ENCODE assay signal across 18 cellular contexts in the genomic region with DNA sequence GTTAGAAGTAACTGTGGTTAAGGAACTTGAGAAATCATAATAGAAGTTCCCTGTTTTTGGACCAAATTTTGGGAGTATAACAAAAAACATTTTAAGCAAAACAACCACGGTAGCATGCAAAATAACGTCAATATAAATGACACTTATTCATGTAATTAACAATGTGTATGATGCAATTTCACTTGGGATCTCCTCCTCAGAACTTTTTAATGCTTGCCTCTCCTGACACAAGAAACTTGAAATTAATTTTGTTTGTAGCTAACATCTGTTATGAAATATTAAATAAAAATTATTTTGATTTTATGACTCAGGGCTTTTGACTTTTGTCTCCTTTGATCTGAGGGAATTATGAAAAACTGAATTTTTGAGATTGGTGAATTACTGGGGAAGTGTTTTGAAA.
"Had no signal": no experiment of that assay in that cellular context is flagged by ENCODE, and none has a peak within 500 bp of the region (broad histone marks: within the 10 kb centered on the region; RNA-seq: fewer than 3 reads in every experiment).

No MANE protein-coding gene starts in this region.

- H2AFZ ChIP-seq: neural progenitor cell had no signal

- H3K36me3 ChIP-seq: neural progenitor cell, ovary, sigmoid colon, stomach, thyroid gland, vagina had no signal

- H3K9me3 ChIP-seq: ovary, psoas muscle, thyroid gland, vagina had no signal

- H3K27ac ChIP-seq: neural progenitor cell, ovary, psoas muscle, sigmoid colon, stomach, thyroid gland, vagina had no signal

- H3K9ac ChIP-seq: neural progenitor cell had no signal

- H3K4me3 ChIP-seq: lung, neural progenitor cell, ovary, psoas muscle, sigmoid colon, stomach, thyroid gland, vagina had no signal

- ATAC-seq: effector memory CD8-positive, alpha-beta T cell; left lobe of liver; psoas muscle; right cardiac atrium had no signal

- DNase-seq: cortex of kidney; effector memory CD8-positive, alpha-beta T cell; erythroblast; kidney; ovary; posterior cingulate gyrus; psoas muscle; right cardiac atrium; sigmoid colon; stimulated activated CD4-positive, alpha-beta T cell treated with anti-CD3 and anti-CD28 coated beads, Interleukin-2, amount 100 ng/mL, for 24 hours; stimulated activated CD4-positive, alpha-beta T cell treated with anti-CD3 and anti-CD28 coated beads, Interleukin-4, amount 100 ng/mL, for 24 hours; stimulated activated naive CD4-positive, alpha-beta T cell treated with Interleukin-2 at 50 U/mL for 16 hours; stomach; thyroid gland had no signal

- H3K4me1 ChIP-seq: psoas muscle, sigmoid colon, stomach, thyroid gland, vagina had no signal

- H3K4me2 ChIP-seq: neural progenitor cell had no signal

- H3K27me3 ChIP-seq: neural progenitor cell, ovary, sigmoid colon, stomach, thyroid gland, vagina had no signal
